ENCODE assay signal across 14 cellular contexts in genomic region chr3:30664884-30665283, GRCh38. TPM values are rescaled to one million over a fixed set of nuclear protein-coding genes. Genes with fewer than 3 reads are reported as not detected.
DNase-seq lines count a peak whose midpoint lies in the region; FAIRE-seq and TF ChIP-seq lines count a peak whose summit lies in the region.
"Had no signal": no experiment of that assay in that cellular context is flagged by ENCODE, and none has a peak within 500 bp of the region (broad histone marks: within the 10 kb centered on the region; RNA-seq: fewer than 3 reads in every experiment).

No MANE protein-coding gene starts in this region.

- no peaks in the 10 kb centered on the region for H4K20me1 ChIP-seq in astrocyte (ENCODE audit: insufficient read depth, low read length)

- H3K36me3 Mint-ChIP-seq in astrocyte (ENCODE audit: low read depth, unreplicated experiment) = peaks cover 6% of the 10 kb centered on the region

- H3K9me3 Mint-ChIP-seq in astrocyte (ENCODE audit: unreplicated experiment) = no peaks in the 10 kb centered on the region

- peaks cover 54% of the 10 kb centered on the region for H3K4me1 Mint-ChIP-seq in astrocyte (ENCODE audit: low read depth, unreplicated experiment)

- no peak overlapping the region for H2AFZ ChIP-seq in astrocyte (ENCODE audit: low read depth, low read length)

- peak; percentile 50 for FAIRE-seq in astrocyte (lab: Jason Lieb, UNC)
- FAIRE-seq: G401.6 had no signal

- TF ChIP-seq CTCF in astrocyte (IDR thresholded peaks at IDR 0.05; ENCODE audit: insufficient read depth, low read depth, low read length) (no peak), neutrophil (IDR thresholded peaks at IDR 0.05) (no peak)

- no peak overlapping the region for H3K9ac ChIP-seq in astrocyte (ENCODE audit: low read length)

- no peak overlapping the region for H3K27ac Mint-ChIP-seq in astrocyte (ENCODE audit: unreplicated experiment)

- peak; percentile 19 to 36 for DNase-seq in NOMO-1 (lab: John Stamatoyannopoulos, UW; ENCODE audit: unreplicated experiment in 2 of 2)
- no peak for DNase-seq in NOMO-1 treated with dmso at 0.1 percent for 144 hours (lab: John Stamatoyannopoulos, UW; ENCODE audit: unreplicated experiment)
- DNase-seq in NCI-H69 (lab: John Stamatoyannopoulos, UW) = peak; percentile 16
- no peak for DNase-seq in astrocyte (ENCODE audit: low read depth)
- DNase-seq in SIG-M5 (lab: John Stamatoyannopoulos, UW) = no peak
- DNase-seq in HCEC 1CT = no peak
- no peak for DNase-seq in stimulated activated CD4-positive, alpha-beta T cell treated with anti-CD3 and anti-CD28 coated beads, Interleukin-4, amount 100 ng/mL, for 1 hour
- DNase-seq: body of pancreas, NCI-H510A had no signal

- H3K4me3 ChIP-seq in astrocyte (ENCODE audit: insufficient read depth, low read depth, low read length) = no peak overlapping the region
- peak overlapping the region in 1 of 2 experiments; percentile 0 for H3K4me3 ChIP-seq in neutrophil (ENCODE audit: low read depth in 1 of 2, low read length in 1 of 2)
- H3K4me3 ChIP-seq: body of pancreas, lung had no signal

- no peaks in the 10 kb centered on the region for H3K27me3 Mint-ChIP-seq in astrocyte (ENCODE audit: low read depth, unreplicated experiment)

- H3K4me3 Mint-ChIP-seq in astrocyte (ENCODE audit: unreplicated experiment) = no peak overlapping the region

- peaks cover 25% of the 10 kb centered on the region for H3K4me1 ChIP-seq in astrocyte (ENCODE audit: insufficient read depth, low read length)
- peaks cover 31 to 43% of the 10 kb centered on the region in 2 experiments for H3K4me1 ChIP-seq in neutrophil (ENCODE audit: control insufficient read depth in 1 of 2, insufficient read depth in 1 of 2, low read depth in 1 of 2, low read length in 1 of 2)
- H3K4me1 ChIP-seq: body of pancreas had no signal

- no peak overlapping the region for H3K4me2 ChIP-seq in astrocyte (ENCODE audit: low read length)

- H3K27ac ChIP-seq in astrocyte (ENCODE audit: low read depth, low read length) (no peak overlapping the region), neutrophil (peak overlapping the region; percentile 80)
- H3K27ac ChIP-seq: 22Rv1, body of pancreas, VCaP had no signal

- H3K9me3 ChIP-seq in astrocyte (ENCODE audit: insufficient read depth, low read depth, low read length) (no peaks in the 10 kb centered on the region), neutrophil (no peaks in the 10 kb centered on the region)
- H3K9me3 ChIP-seq: body of pancreas had no signal

- no peaks in the 10 kb centered on the region for H3K27me3 ChIP-seq in astrocyte (ENCODE audit: insufficient read depth, low read length)
- H3K27me3 ChIP-seq in neutrophil = no peaks in the 10 kb centered on the region
- H3K27me3 ChIP-seq: body of pancreas had no signal

- H3K79me2 ChIP-seq in astrocyte (ENCODE audit: insufficient read depth, low read length) = peaks cover 40% of the 10 kb centered on the region

- peaks cover 27% of the 10 kb centered on the region for H3K36me3 ChIP-seq in astrocyte (ENCODE audit: insufficient read depth, low read length)
- peaks cover 66% of the 10 kb centered on the region for H3K36me3 ChIP-seq in neutrophil

RNA-seq across cellular contexts. Expression of gene TGFBR2, which starts 58.5 kb away (rescaled TPM):
- total RNA-seq in astrocyte = 39.9 and 44.1 TPM in 2 replicates

Comparison
In these comparisons a context has a peak if more than half of its experiments do, and no peak if none do; other contexts are left out.
1. DNase-seq: peak in NOMO-1 (2 of 2) and NCI-H69 (single experiment); none in NOMO-1 treated with dmso at 0.1 percent for 144 hours (single experiment), astrocyte (single experiment), SIG-M5 (single experiment), HCEC 1CT (single experiment) and stimulated activated CD4-positive, alpha-beta T cell treated with anti-CD3 and anti-CD28 coated beads, Interleukin-4, amount 100 ng/mL, for 1 hour (single experiment).